In the genomic region with DNA sequence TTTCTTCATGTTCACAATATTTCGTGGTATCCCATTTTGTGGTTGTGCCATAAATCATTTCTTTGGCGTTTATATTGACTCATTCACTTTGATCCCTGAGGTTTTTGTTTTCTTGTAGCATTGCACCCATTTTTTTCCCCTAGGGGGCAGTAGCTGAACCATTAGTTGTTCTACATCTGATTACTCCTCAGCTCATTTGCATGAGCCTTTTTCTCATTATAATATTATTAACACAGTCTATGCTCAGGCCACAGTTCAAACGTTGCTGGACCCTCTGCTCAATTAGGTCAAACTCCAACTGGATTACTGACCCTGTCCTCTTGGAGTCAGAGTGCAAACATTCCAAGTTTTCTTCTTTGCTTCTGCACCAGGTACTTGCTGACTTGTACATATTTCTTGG, we compare ENCODE assay signal across 1 cellular context.
TF ChIP-seq lines count a peak whose summit lies in the region.

No MANE protein-coding gene starts in this region.

TF ChIP-seq in WTC11, 78 proteins besides CTCF, POLR2A, EP300 and RAD21 (continued from another document):
- TF ChIP-seq, protein P1, sequence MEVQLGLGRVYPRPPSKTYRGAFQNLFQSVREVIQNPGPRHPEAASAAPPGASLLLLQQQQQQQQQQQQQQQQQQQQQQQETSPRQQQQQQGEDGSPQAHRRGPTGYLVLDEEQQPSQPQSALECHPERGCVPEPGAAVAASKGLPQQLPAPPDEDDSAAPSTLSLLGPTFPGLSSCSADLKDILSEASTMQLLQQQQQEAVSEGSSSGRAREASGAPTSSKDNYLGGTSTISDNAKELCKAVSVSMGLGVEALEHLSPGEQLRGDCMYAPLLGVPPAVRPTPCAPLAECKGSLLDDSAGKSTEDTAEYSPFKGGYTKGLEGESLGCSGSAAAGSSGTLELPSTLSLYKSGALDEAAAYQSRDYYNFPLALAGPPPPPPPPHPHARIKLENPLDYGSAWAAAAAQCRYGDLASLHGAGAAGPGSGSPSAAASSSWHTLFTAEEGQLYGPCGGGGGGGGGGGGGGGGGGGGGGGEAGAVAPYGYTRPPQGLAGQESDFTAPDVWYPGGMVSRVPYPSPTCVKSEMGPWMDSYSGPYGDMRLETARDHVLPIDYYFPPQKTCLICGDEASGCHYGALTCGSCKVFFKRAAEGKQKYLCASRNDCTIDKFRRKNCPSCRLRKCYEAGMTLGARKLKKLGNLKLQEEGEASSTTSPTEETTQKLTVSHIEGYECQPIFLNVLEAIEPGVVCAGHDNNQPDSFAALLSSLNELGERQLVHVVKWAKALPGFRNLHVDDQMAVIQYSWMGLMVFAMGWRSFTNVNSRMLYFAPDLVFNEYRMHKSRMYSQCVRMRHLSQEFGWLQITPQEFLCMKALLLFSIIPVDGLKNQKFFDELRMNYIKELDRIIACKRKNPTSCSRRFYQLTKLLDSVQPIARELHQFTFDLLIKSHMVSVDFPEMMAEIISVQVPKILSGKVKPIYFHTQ (CRISPR knock-in tag; IDR thresholded peaks at IDR 0.05) = no peak
- TF ChIP-seq ZNF219 (CRISPR knock-in tag; IDR thresholded peaks at IDR 0.05; ENCODE audit: borderline replicate concordance) (no peak), RELA (CRISPR knock-in tag; IDR thresholded peaks at IDR 0.05; ENCODE audit: borderline replicate concordance) (no peak)
TF ChIP-seq in WTC11: peak in this region for 0.
